ENCODE assay signal across 1 cellular context in the genomic region with DNA sequence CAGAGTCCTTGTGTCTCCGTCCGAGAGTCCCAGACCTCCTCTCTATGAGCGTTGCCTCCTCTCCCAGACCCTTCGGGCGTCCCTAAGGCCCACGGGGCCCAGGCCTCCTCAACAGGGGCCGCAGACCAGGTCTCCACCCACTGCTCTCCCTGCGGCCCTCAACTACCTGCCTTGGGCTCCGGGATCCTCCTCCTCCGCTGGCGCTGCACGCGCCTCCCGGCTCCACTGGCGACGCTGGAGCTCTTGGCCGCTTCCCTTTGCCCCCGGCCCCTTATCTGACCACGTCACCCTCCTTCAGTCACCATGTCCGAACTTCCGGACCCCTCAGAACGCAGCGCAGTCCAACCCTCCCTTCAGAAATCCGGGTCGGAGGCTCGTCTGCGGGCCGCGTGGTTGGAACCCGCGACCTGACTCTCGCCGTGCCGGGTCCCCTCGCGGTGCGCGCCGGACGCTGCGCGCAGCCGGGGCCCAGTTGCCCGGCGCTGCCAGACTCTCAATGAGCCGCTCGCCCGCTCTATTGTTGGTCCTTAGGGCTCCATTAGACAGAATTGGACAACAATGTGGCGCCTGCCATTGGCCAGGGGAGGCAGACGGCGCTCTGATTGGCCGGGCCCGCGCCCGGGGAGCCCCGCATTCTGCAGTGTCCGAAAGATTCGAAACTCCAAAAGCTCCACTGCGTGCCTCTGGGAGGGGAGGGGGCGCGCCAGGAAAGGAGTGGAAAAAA.
TF ChIP-seq lines count a peak whose summit lies in the region.

A gene (minus strand): TSS at position 498 of the 724 bp plus-strand sequence. CDS start 1,907 bp downstream, outside the sequence.

TF ChIP-seq in liver, 16 proteins besides CTCF, POLR2A, EP300 and RAD21:
- TF ChIP-seq, protein P1, sequence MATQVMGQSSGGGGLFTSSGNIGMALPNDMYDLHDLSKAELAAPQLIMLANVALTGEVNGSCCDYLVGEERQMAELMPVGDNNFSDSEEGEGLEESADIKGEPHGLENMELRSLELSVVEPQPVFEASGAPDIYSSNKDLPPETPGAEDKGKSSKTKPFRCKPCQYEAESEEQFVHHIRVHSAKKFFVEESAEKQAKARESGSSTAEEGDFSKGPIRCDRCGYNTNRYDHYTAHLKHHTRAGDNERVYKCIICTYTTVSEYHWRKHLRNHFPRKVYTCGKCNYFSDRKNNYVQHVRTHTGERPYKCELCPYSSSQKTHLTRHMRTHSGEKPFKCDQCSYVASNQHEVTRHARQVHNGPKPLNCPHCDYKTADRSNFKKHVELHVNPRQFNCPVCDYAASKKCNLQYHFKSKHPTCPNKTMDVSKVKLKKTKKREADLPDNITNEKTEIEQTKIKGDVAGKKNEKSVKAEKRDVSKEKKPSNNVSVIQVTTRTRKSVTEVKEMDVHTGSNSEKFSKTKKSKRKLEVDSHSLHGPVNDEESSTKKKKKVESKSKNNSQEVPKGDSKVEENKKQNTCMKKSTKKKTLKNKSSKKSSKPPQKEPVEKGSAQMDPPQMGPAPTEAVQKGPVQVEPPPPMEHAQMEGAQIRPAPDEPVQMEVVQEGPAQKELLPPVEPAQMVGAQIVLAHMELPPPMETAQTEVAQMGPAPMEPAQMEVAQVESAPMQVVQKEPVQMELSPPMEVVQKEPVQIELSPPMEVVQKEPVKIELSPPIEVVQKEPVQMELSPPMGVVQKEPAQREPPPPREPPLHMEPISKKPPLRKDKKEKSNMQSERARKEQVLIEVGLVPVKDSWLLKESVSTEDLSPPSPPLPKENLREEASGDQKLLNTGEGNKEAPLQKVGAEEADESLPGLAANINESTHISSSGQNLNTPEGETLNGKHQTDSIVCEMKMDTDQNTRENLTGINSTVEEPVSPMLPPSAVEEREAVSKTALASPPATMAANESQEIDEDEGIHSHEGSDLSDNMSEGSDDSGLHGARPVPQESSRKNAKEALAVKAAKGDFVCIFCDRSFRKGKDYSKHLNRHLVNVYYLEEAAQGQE (IDR thresholded peaks at IDR 0.05) = no peak
- TF ChIP-seq JUND (IDR thresholded peaks at IDR 0.05) (no peak), HNF4A (conservative IDR thresholded peaks at IDR 0.05) (no peak), HNF4G (IDR thresholded peaks at IDR 0.05) (no peak), FOXA2 (IDR thresholded peaks at IDR 0.05) (no peak), FOXA1 (IDR thresholded peaks at IDR 0.05) (no peak), RXRA (IDR thresholded peaks at IDR 0.05) (no peak), TAF1 (conservative IDR thresholded peaks at IDR 0.05) (no peak), NR2F2 (IDR thresholded peaks at IDR 0.05) (no peak), YY1 (IDR thresholded peaks at IDR 0.05) (no peak), EGR1 (IDR thresholded peaks at IDR 0.05; ENCODE audit: low read depth in 2 of 2) (no peak)
- TF ChIP-seq, protein P2, sequence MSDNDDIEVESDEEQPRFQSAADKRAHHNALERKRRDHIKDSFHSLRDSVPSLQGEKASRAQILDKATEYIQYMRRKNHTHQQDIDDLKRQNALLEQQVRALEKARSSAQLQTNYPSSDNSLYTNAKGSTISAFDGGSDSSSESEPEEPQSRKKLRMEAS (IDR thresholded peaks at IDR 0.05) = no peak
- TF ChIP-seq, protein P3, sequence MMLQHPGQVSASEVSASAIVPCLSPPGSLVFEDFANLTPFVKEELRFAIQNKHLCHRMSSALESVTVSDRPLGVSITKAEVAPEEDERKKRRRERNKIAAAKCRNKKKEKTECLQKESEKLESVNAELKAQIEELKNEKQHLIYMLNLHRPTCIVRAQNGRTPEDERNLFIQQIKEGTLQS (IDR thresholded peaks at IDR 0.05) = no peak
- TF ChIP-seq, protein P4, sequence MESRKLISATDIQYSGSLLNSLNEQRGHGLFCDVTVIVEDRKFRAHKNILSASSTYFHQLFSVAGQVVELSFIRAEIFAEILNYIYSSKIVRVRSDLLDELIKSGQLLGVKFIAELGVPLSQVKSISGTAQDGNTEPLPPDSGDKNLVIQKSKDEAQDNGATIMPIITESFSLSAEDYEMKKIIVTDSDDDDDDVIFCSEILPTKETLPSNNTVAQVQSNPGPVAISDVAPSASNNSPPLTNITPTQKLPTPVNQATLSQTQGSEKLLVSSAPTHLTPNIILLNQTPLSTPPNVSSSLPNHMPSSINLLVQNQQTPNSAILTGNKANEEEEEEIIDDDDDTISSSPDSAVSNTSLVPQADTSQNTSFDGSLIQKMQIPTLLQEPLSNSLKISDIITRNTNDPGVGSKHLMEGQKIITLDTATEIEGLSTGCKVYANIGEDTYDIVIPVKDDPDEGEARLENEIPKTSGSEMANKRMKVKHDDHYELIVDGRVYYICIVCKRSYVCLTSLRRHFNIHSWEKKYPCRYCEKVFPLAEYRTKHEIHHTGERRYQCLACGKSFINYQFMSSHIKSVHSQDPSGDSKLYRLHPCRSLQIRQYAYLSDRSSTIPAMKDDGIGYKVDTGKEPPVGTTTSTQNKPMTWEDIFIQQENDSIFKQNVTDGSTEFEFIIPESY (IDR thresholded peaks at IDR 0.05) = no peak
